In the genomic region with DNA sequence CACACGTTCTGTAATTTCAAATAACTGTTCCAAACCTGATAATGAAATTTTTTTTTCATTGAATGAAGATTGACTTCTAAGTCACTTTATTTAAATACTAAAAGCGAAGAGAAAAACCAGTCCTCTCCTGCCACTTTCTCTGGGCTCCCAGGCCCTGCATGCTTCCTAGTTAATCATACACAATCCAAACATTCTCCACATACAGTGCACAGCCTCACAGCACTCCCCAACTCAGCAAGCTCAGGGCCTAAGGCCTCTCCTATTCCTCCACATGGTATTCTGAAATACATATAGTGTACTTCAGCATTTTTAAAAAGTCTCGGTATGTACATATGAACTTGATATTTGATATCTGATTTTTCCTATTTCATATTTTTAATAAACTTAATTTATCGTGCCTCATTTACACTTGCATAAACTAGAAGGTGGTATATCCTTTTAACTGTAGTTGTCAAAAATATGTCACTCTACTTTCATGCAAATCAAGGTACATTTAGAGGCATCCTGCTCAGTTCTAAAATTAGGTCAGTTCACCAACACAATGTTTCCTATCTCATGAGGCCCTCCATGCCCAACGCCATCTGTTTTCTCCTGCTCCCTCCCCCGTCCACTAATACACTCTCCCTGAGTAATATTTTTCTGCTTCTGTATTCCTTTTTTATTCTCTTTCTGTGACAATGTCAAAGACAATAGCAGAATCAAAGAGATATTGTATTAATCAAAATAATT, we compare ENCODE assay signal across 17 cellular contexts.
DNase-seq lines count a peak whose midpoint lies in the region; ATAC-seq and TF ChIP-seq lines count a peak whose summit lies in the region.
"Had no signal": no experiment of that assay in that cellular context is flagged by ENCODE, and none has a peak within 500 bp of the region (broad histone marks: within the 10 kb centered on the region; RNA-seq: fewer than 3 reads in every experiment).

No MANE protein-coding gene starts in this region.

- DNase-seq in NCI-H82 (lab: John Stamatoyannopoulos, UW): peak; percentile 47
- DNase-seq in NCI-H82 treated with DMSO at 0.1 percent for 48 hours (lab: John Stamatoyannopoulos, UW; ENCODE audit: unreplicated experiment): no peak
- DNase-seq in HuH-7.5 (ENCODE audit: low spot score): peak; percentile 44
- DNase-seq in brain microvascular endothelial cell: peak; percentile 52
- no peak for DNase-seq in GM20000 (ENCODE audit: low spot score)
- DNase-seq in A172 (ENCODE audit: low spot score): no peak
- DNase-seq: activated CD4-positive, alpha-beta T cell treated with anti-CD3 and anti-CD28 coated beads for 36 hours; COR-L47; NCI-H2081 treated with DMSO at 0.1 percent for 48 hours; NCI-H748 treated with DMSO at 0.1 percent for 48 hours; posterior cingulate gyrus; stimulated activated CD4-positive, alpha-beta T cell treated with anti-CD3 and anti-CD28 coated beads, Interleukin-15, amount 100 ng/mL, for 24 hours; T-helper 9 cell had no signal

- H3K4me3 Mint-ChIP-seq in nephron: peak overlapping the region in 1 of 3 experiments; percentile 0
- H3K4me3 Mint-ChIP-seq: activated CD4-positive, alpha-beta T cell treated with anti-CD3 and anti-CD28 coated beads for 36 hours; activated naive CD8-positive, alpha-beta T cell had no signal

- H3K4me1 Mint-ChIP-seq in nephron: peaks cover 25% of the 10 kb centered on the region

- no peaks in the 10 kb centered on the region for H3K36me3 ChIP-seq in brain microvascular endothelial cell (replicated peaks)

- no peak overlapping the region for H3K4me3 ChIP-seq in brain microvascular endothelial cell (ENCODE audit: low read depth, low read length)

- H3K27me3 ChIP-seq in brain microvascular endothelial cell (replicated peaks): no peaks in the 10 kb centered on the region

- in situ Hi-C loops in brain microvascular endothelial cell (cut with HindIII; ENCODE audit: low pct_ligation_motif_present, low sequenced_read_pairs): no loop called here

- H3K27ac Mint-ChIP-seq in nephron: peak overlapping the region; percentile 79 to 94 (median 89)
- H3K27ac Mint-ChIP-seq: activated CD4-positive, alpha-beta T cell treated with anti-CD3 and anti-CD28 coated beads for 36 hours; activated naive CD8-positive, alpha-beta T cell had no signal

- no peaks in the 10 kb centered on the region for H3K27me3 Mint-ChIP-seq in nephron (ENCODE audit: low read depth)
- H3K27me3 Mint-ChIP-seq: activated naive CD8-positive, alpha-beta T cell had no signal

- no peaks in the 10 kb centered on the region for H3K9me3 Mint-ChIP-seq in nephron

- H3K36me3 Mint-ChIP-seq in nephron (ENCODE audit: low read depth): no peaks in the 10 kb centered on the region

- no peak for ATAC-seq in GM21381 (IDR thresholded peaks at IDR 0.05; ENCODE audit: unreplicated experiment)
- ATAC-seq: activated CD4-positive, alpha-beta T cell treated with anti-CD3 and anti-CD28 coated beads for 36 hours; left lobe of liver had no signal

- peak overlapping the region; percentile 23 for H3K27ac ChIP-seq in brain microvascular endothelial cell

- TF ChIP-seq CTCF in brain microvascular endothelial cell (IDR thresholded peaks at IDR 0.05; ENCODE audit: low read depth, low read length, missing control alignments): no peak
- TF ChIP-seq CTCF in nephron (IDR thresholded peaks at IDR 0.05; ENCODE audit: unreplicated experiment in 3 of 3): no peak
- no peak for TF ChIP-seq CTCF in GM20000 (IDR thresholded peaks at IDR 0.05; ENCODE audit: extremely low read depth, missing control alignments)

Comparison
In these comparisons a context has a peak if more than half of its experiments do, and no peak if none do; other contexts are left out.
1. DNase-seq: peak in NCI-H82 (single experiment), HuH-7.5 (single experiment) and brain microvascular endothelial cell (single experiment); none in NCI-H82 treated with DMSO at 0.1 percent for 48 hours (single experiment), GM20000 (single experiment) and A172 (single experiment).